In genomic region chr18:47321815-47322214, GRCh38 we compare ENCODE assay signal across 29 cellular contexts.
"Had no signal": no experiment of that assay in that cellular context is flagged by ENCODE, and none has a peak within 500 bp of the region (broad histone marks: within the 10 kb centered on the region; RNA-seq: fewer than 3 reads in every experiment).

No MANE protein-coding gene starts in this region.

- H3K9me3 ChIP-seq: left lung, lower lobe of right lung, pancreas, prostate gland, stomach, testis, thyroid gland, transverse colon, upper lobe of left lung, vagina had no signal

- H3K27ac Mint-ChIP-seq: immature natural killer cell; mesothelial cell of epicardium; naive B cell; nephron; stimulated activated effector memory CD8-positive, alpha-beta T cell treated with anti-CD3 and anti-CD28 coated beads, Interleukin-12 subunit alpha, Interleukin-12 subunit beta, amount 100 ng/mL, for 72 hours had no signal

- DNase-seq: hypothalamus; immature natural killer cell; kidney; left colon; left lung; lower lobe of right lung; mammary epithelial cell; mesendoderm; naive B cell; nucleus accumbens; pancreas; posterior cingulate gyrus; retina; right cardiac atrium; stimulated activated CD4-positive, alpha-beta T cell treated with anti-CD3 and anti-CD28 coated beads, Interleukin-4, amount 100 ng/mL, for 24 hours; stimulated activated naive CD4-positive, alpha-beta T cell; stomach; testis; thyroid gland; transverse colon; upper lobe of left lung had no signal

- H3K27me3 ChIP-seq: left lung, pancreas, testis, thyroid gland, transverse colon, upper lobe of left lung, vagina had no signal

- H3K27ac ChIP-seq: left lung, lower lobe of right lung, pancreas, prostate gland, skin epidermis, stomach, testis, thyroid gland, transverse colon, upper lobe of left lung, vagina had no signal

- ATAC-seq: left colon; left lung; lower lobe of right lung; pancreas; right cardiac atrium; sciatic nerve; stimulated activated effector memory CD8-positive, alpha-beta T cell treated with anti-CD3 and anti-CD28 coated beads, Interleukin-12 subunit alpha, Interleukin-12 subunit beta, amount 100 ng/mL, for 72 hours had no signal

- H3K4me3 Mint-ChIP-seq: immature natural killer cell; mesothelial cell of epicardium; naive B cell; nephron; neural crest cell; stimulated activated effector memory CD8-positive, alpha-beta T cell treated with anti-CD3 and anti-CD28 coated beads, Interleukin-12 subunit alpha, Interleukin-12 subunit beta, amount 100 ng/mL, for 72 hours had no signal

- H3K4me1 ChIP-seq: lower lobe of right lung, pancreas, prostate gland, stomach, testis, thyroid gland, transverse colon, upper lobe of left lung, vagina had no signal

- H3K4me1 Mint-ChIP-seq: immature natural killer cell; mesothelial cell of epicardium; naive B cell; nephron; neural crest cell; stimulated activated effector memory CD8-positive, alpha-beta T cell treated with anti-CD3 and anti-CD28 coated beads, Interleukin-12 subunit alpha, Interleukin-12 subunit beta, amount 100 ng/mL, for 72 hours had no signal

- H3K9me3 Mint-ChIP-seq: mesothelial cell of epicardium; nephron; neural crest cell; stimulated activated effector memory CD8-positive, alpha-beta T cell treated with anti-CD3 and anti-CD28 coated beads, Interleukin-12 subunit alpha, Interleukin-12 subunit beta, amount 100 ng/mL, for 72 hours had no signal

- H3K36me3 ChIP-seq: left lung, lower lobe of right lung, pancreas, prostate gland, stomach, thyroid gland, transverse colon, upper lobe of left lung, vagina had no signal

- H3K36me3 Mint-ChIP-seq: immature natural killer cell; mesothelial cell of epicardium; naive B cell; stimulated activated effector memory CD8-positive, alpha-beta T cell treated with anti-CD3 and anti-CD28 coated beads, Interleukin-12 subunit alpha, Interleukin-12 subunit beta, amount 100 ng/mL, for 72 hours had no signal

- H3K4me3 ChIP-seq: left lung, lower lobe of right lung, pancreas, prostate gland, skin epidermis, stomach, testis, thyroid gland, transverse colon, upper lobe of left lung, vagina had no signal
